ENCODE assay signal across 1 cellular context in genomic region chr2:100940766-100941645, GRCh38.
TF ChIP-seq lines count a peak whose summit lies in the region.

No MANE protein-coding gene starts in this region.

TF ChIP-seq in GM23338, 12 proteins besides CTCF, POLR2A, EP300 and RAD21 (continued from another document):
- TF ChIP-seq ZNF462 (CRISPR knock-in tag; IDR thresholded peaks at IDR 0.05), result no peak
- TF ChIP-seq POLR2AphosphoS5 (IDR thresholded peaks at IDR 0.05; ENCODE audit: low read depth), result no peak
- TF ChIP-seq ZNF114 (CRISPR knock-in tag; IDR thresholded peaks at IDR 0.05), result no peak
- no peak for TF ChIP-seq ZNF331 (CRISPR knock-in tag; IDR thresholded peaks at IDR 0.05; ENCODE audit: low read depth)
- no peak for TF ChIP-seq EZH2phosphoT487 (IDR thresholded peaks at IDR 0.05; ENCODE audit: unreplicated experiment)
- no peak for TF ChIP-seq EZH2 (IDR thresholded peaks at IDR 0.05; ENCODE audit: low read depth, unreplicated experiment)
- no peak for TF ChIP-seq ETS1 (IDR thresholded peaks at IDR 0.05)
